8 cellular contexts compared by ENCODE assay signal in the genomic region with DNA sequence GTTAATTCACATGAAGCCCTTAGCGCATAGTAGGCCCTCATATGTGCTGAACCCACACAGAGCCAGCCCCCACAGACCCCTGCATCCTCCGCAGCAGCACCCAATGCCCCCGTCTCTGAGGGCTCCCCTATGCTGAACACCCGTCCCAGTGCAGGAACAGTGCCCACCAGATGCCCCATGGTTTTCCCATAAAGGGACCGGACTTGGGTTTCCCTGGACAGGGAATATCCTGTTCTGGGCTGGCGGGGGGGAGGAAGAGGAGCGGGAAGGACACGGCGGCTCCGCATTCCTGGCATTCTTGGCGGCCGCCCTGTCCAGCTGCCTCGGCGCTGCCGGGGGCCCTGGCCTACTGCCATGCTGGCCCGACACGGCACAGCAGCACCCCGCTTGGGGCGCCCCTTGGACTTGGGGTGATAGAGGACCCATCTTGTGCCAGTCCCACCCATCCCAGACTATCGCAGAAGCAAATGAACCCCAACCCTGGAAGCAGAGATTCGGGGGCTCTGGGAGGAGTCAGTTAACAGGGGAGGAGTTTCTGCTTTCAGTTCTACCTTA. TPM values are rescaled to one million over a fixed set of nuclear protein-coding genes. Genes with fewer than 3 reads are reported as not detected.
DNase-seq lines count a peak whose midpoint lies in the region; ATAC-seq, FAIRE-seq and TF ChIP-seq lines count a peak whose summit lies in the region.

No MANE protein-coding gene starts in this region.

- H3K27me3 ChIP-seq in suprapubic skin, result no peaks in the 10 kb centered on the region

- H3K4me3 Mint-ChIP-seq in activated CD4-positive, alpha-beta memory T cell treated with anti-CD3 and anti-CD28 coated beads, Interleukin-2, amount 10 ng/mL, durations not matched to agents 7 days and 5 days, result no peak overlapping the region

- POLR2A ChIA-PET in activated CD4-positive, alpha-beta memory T cell treated with anti-CD3 and anti-CD28 coated beads, Interleukin-2, amount 10 ng/mL, durations not matched to agents 7 days and 5 days (lab: Charles Lee), result interaction anchor here (9.8 kb wide), 1 partner anchor 141 kb away, joined by 134 read pairs; a partner anchor contains a TSS

- FAIRE-seq in HTR-8/SVneo (lab: Jason Lieb, UNC), result peak; percentile 79

- WGBS in suprapubic skin, result 9% methylated on average over 10 of the region's 21 CpGs

- peak overlapping the region; percentile 77 for H3K27ac ChIP-seq in suprapubic skin

- H3K4me1 ChIP-seq in suprapubic skin, result peaks cover 63% of the 10 kb centered on the region

- no peaks in the 10 kb centered on the region for H3K9me3 Mint-ChIP-seq in activated CD4-positive, alpha-beta memory T cell treated with anti-CD3 and anti-CD28 coated beads, Interleukin-2, amount 10 ng/mL, durations not matched to agents 7 days and 5 days

- no peaks in the 10 kb centered on the region for H3K36me3 Mint-ChIP-seq in activated CD4-positive, alpha-beta memory T cell treated with anti-CD3 and anti-CD28 coated beads, Interleukin-2, amount 10 ng/mL, durations not matched to agents 7 days and 5 days (ENCODE audit: low read depth)

- H3K4me1 Mint-ChIP-seq in activated CD4-positive, alpha-beta memory T cell treated with anti-CD3 and anti-CD28 coated beads, Interleukin-2, amount 10 ng/mL, durations not matched to agents 7 days and 5 days, result peaks cover 55% of the 10 kb centered on the region

- H3K27ac Mint-ChIP-seq in activated CD4-positive, alpha-beta memory T cell treated with anti-CD3 and anti-CD28 coated beads, Interleukin-2, amount 10 ng/mL, durations not matched to agents 7 days and 5 days, result no peak overlapping the region

- no peaks in the 10 kb centered on the region for H3K36me3 ChIP-seq in suprapubic skin

- no peak for TF ChIP-seq EP300 in suprapubic skin (IDR thresholded peaks at IDR 0.05)

- intact Hi-C loops in left colon (cut with DNase I, micrococcal nuclease), result no loop called here

- TF ChIP-seq CTCF in suprapubic skin (IDR thresholded peaks at IDR 0.05), result no peak

- DNase-seq in HTR-8/SVneo (ENCODE audit: insufficient read length, low spot score) (peak; percentile 68), cerebellar cortex (ENCODE audit: low spot score) (peak; percentile 34), left colon (peak in 1 of 2 donors; percentile 31), suprapubic skin (ENCODE audit: low spot score in 2 of 2) (peak in 1 of 2 donors; percentile 83), NCI-H2081 treated with DMSO at 0.1 percent for 48 hours (lab: John Stamatoyannopoulos, UW) (no peak), GF-D8 (lab: John Stamatoyannopoulos, UW) (no peak), NCI-H2196 (lab: John Stamatoyannopoulos, UW; ENCODE audit: unreplicated experiment) (no peak)
- no peak for DNase-seq in activated CD4-positive, alpha-beta memory T cell treated with anti-CD3 and anti-CD28 coated beads, Interleukin-2, amount 10 ng/mL, durations not matched to agents 7 days and 5 days

- H3K9me3 ChIP-seq in suprapubic skin, result no peaks in the 10 kb centered on the region

- H3K4me3 ChIP-seq in suprapubic skin, result no peak overlapping the region

- no peak for TF ChIP-seq POLR2A in suprapubic skin (IDR thresholded peaks at IDR 0.05)

- CTCF ChIA-PET in activated CD4-positive, alpha-beta memory T cell treated with anti-CD3 and anti-CD28 coated beads, Interleukin-2, amount 10 ng/mL, durations not matched to agents 7 days and 5 days (lab: Charles Lee), result interaction anchor here (0.5 to 7.0 kb wide), 2 partner anchors 31 to 142 kb away, joined by 3 to 115 read pairs; a partner anchor contains a TSS

- peaks cover 15% of the 10 kb centered on the region for H3K27me3 Mint-ChIP-seq in activated CD4-positive, alpha-beta memory T cell treated with anti-CD3 and anti-CD28 coated beads, Interleukin-2, amount 10 ng/mL, durations not matched to agents 7 days and 5 days

- peak; percentile 4 for ATAC-seq in left colon

RNA-seq across cellular contexts. Expression of a gene that starts 23.7 kb away (rescaled TPM):
- 10 to 100 TPM; 18.6 to 33.4 TPM for total RNA-seq in left colon
- total RNA-seq in suprapubic skin, result 100 to 1,000 TPM in 1 of 4 donors, 10 to 100 TPM in 3; 38.1 to 126 (median 56.3) TPM
- 10 to 100 TPM; 24.9 to 25.0 TPM for total RNA-seq in activated CD4-positive, alpha-beta memory T cell treated with anti-CD3 and anti-CD28 coated beads, Interleukin-2, amount 10 ng/mL, durations not matched to agents 7 days and 5 days

Comparison
In these comparisons a context has a peak if more than half of its experiments do, and no peak if none do; other contexts are left out.
1. DNase-seq: peak in HTR-8/SVneo (single experiment) and cerebellar cortex (single experiment); none in activated CD4-positive, alpha-beta memory T cell treated with anti-CD3 and anti-CD28 coated beads, Interleukin-2, amount 10 ng/mL, durations not matched to agents 7 days and 5 days (single experiment), NCI-H2081 treated with DMSO at 0.1 percent for 48 hours (single experiment), GF-D8 (single experiment) and NCI-H2196 (single experiment).